14 cellular contexts compared by ENCODE assay signal in genomic region chr3:36494461-36495109, GRCh38.
DNase-seq lines count a peak whose midpoint lies in the region; ATAC-seq and TF ChIP-seq lines count a peak whose summit lies in the region.
"Had no signal": no experiment of that assay in that cellular context is flagged by ENCODE, and none has a peak within 500 bp of the region (broad histone marks: within the 10 kb centered on the region; RNA-seq: fewer than 3 reads in every experiment).

No MANE protein-coding gene starts in this region.

- DNase-seq in natural killer cell treated with Interleukin-12 subunit alpha and Interleukin-12 subunit beta and Interleukin-15 and Interleukin-18, amount 100 ng/mL, for 72 hours (ENCODE audit: low spot score), result no peak
- DNase-seq in natural killer cell (no peak), breast epithelium (ENCODE audit: low spot score in 2 of 2) (no peak), lung (ENCODE audit: low spot score) (no peak), SHP77 (lab: John Stamatoyannopoulos, UW) (no peak), OCI-LY7 (ENCODE audit: low spot score) (no peak), UCSD-AML1 (lab: John Stamatoyannopoulos, UW; ENCODE audit: unreplicated experiment) (no peak), COR-L47 (lab: John Stamatoyannopoulos, UW) (no peak)
- DNase-seq: caudate nucleus; heart left ventricle; stimulated activated CD4-positive, alpha-beta T cell treated with anti-CD3 and anti-CD28 coated beads, Interleukin-2, amount 100 ng/mL, for 48 hours; T1000 had no signal

- no peaks in the 10 kb centered on the region for H3K27me3 ChIP-seq in breast epithelium
- no peaks in the 10 kb centered on the region for H3K27me3 ChIP-seq in lung (ENCODE audit: control insufficient read depth, insufficient read depth)
- H3K27me3 ChIP-seq: BLaER1, heart left ventricle had no signal

- H3K9me3 Mint-ChIP-seq in natural killer cell treated with Interleukin-12 subunit alpha and Interleukin-12 subunit beta and Interleukin-15 and Interleukin-18, amount 100 ng/mL, for 72 hours, result no peaks in the 10 kb centered on the region
- H3K9me3 Mint-ChIP-seq in natural killer cell, result peaks cover 2 to 3% of the 10 kb centered on the region in 2 donors

- TF ChIP-seq POLR2A in breast epithelium (IDR thresholded peaks at IDR 0.05), result no peak

- peaks cover 4 to 8% of the 10 kb centered on the region in 2 donors for H3K4me1 ChIP-seq in breast epithelium
- no peaks in the 10 kb centered on the region for H3K4me1 ChIP-seq in lung (ENCODE audit: control insufficient read depth in 2 of 2, insufficient read depth in 2 of 2, low read length in 2 of 2)
- no peaks in the 10 kb centered on the region for H3K4me1 ChIP-seq in OCI-LY7 (ENCODE audit: insufficient read depth, low read length, poor library complexity, severe bottlenecking)
- H3K4me1 ChIP-seq: BLaER1 had no signal

- POLR2A ChIA-PET in OCI-LY7 (lab: Charles Lee), result interaction anchor here (0.6 kb wide), 2 partner anchors 36 to 1000 kb away, joined by 5 to 7 read pairs; no protein-coding TSS in a partner anchor

- H3K36me3 ChIP-seq in breast epithelium (no peaks in the 10 kb centered on the region), lung (ENCODE audit: control insufficient read depth in 2 of 2, insufficient read depth in 2 of 2, low read length in 2 of 2) (no peaks in the 10 kb centered on the region), OCI-LY7 (ENCODE audit: insufficient read depth, low read length) (no peaks in the 10 kb centered on the region)
- H3K36me3 ChIP-seq: BLaER1, heart left ventricle, thoracic aorta had no signal

- H3K27ac ChIP-seq in breast epithelium (peak overlapping the region; percentile 55 to 76), lung (ENCODE audit: low read depth in 1 of 2, low read length in 1 of 2) (peak overlapping the region in 1 of 2 donors; percentile 56), OCI-LY7 (ENCODE audit: low read depth, low read length, poor library complexity, severe bottlenecking) (no peak overlapping the region)
- H3K27ac ChIP-seq: BLaER1, thoracic aorta had no signal

- no peaks in the 10 kb centered on the region for H3K9me2 ChIP-seq in OCI-LY7 (ENCODE audit: insufficient read depth, low read length)

- WGBS in lung, 2 donors, result 56 to 58% methylated on average over 3 of the region's 3 CpGs

- H3K36me3 Mint-ChIP-seq in natural killer cell treated with Interleukin-12 subunit alpha and Interleukin-12 subunit beta and Interleukin-15 and Interleukin-18, amount 100 ng/mL, for 72 hours, result peaks cover 4% of the 10 kb centered on the region
- H3K36me3 Mint-ChIP-seq in natural killer cell, result no peaks in the 10 kb centered on the region

- CTCF ChIA-PET in OCI-LY7 (lab: Charles Lee; ENCODE audit: unreplicated experiment), result no interaction called here

- no peak overlapping the region for H3K4me3 ChIP-seq in breast epithelium
- H3K4me3 ChIP-seq in lung, result no peak overlapping the region
- H3K4me3 ChIP-seq in OCI-LY7 (ENCODE audit: low read depth, low read length, poor library complexity, severe bottlenecking), result no peak overlapping the region
- H3K4me3 ChIP-seq: BLaER1, heart left ventricle, thoracic aorta had no signal

- H3K27ac Mint-ChIP-seq in natural killer cell treated with Interleukin-12 subunit alpha and Interleukin-12 subunit beta and Interleukin-15 and Interleukin-18, amount 100 ng/mL, for 72 hours, result no peak overlapping the region
- no peak overlapping the region for H3K27ac Mint-ChIP-seq in natural killer cell

- H2AFZ ChIP-seq in OCI-LY7 (ENCODE audit: low read length), result no peak overlapping the region

- H3K27me3 Mint-ChIP-seq in natural killer cell treated with Interleukin-12 subunit alpha and Interleukin-12 subunit beta and Interleukin-15 and Interleukin-18, amount 100 ng/mL, for 72 hours, result peaks cover 0 to 8% of the 10 kb centered on the region in 2 donors
- peaks cover 0 to 3% of the 10 kb centered on the region in 2 donors for H3K27me3 Mint-ChIP-seq in natural killer cell (ENCODE audit: low read depth in 2 of 2)

- BruUV-seq in OCI-LY7 (replicated peaks; lab: Mats Ljungman, UMichigan), result no TSS peak

- peaks cover 0 to 4% of the 10 kb centered on the region in 2 donors for H3K4me1 Mint-ChIP-seq in natural killer cell treated with Interleukin-12 subunit alpha and Interleukin-12 subunit beta and Interleukin-15 and Interleukin-18, amount 100 ng/mL, for 72 hours (ENCODE audit: low read depth in 2 of 2)
- H3K4me1 Mint-ChIP-seq in natural killer cell, result no peaks in the 10 kb centered on the region

- ATAC-seq in natural killer cell treated with Interleukin-12 subunit alpha and Interleukin-12 subunit beta and Interleukin-15 and Interleukin-18, amount 100 ng/mL, for 72 hours, result peak; percentile 46 to 66
- ATAC-seq in natural killer cell (no peak), lung (ENCODE audit: insufficient read depth, low FRiP score) (peak; percentile 72)

- no peak overlapping the region for H3K4me3 Mint-ChIP-seq in natural killer cell treated with Interleukin-12 subunit alpha and Interleukin-12 subunit beta and Interleukin-15 and Interleukin-18, amount 100 ng/mL, for 72 hours
- no peak overlapping the region for H3K4me3 Mint-ChIP-seq in natural killer cell

- TF ChIP-seq CTCF in natural killer cell (IDR thresholded peaks at IDR 0.05) (no peak), breast epithelium (IDR thresholded peaks at IDR 0.05) (no peak), lung (IDR thresholded peaks at IDR 0.05; ENCODE audit: control extremely low read depth, extremely low read depth) (no peak), OCI-LY7 (conservative IDR thresholded peaks at IDR 0.05; ENCODE audit: low read length) (no peak)

- intact Hi-C loops in natural killer cell (cut with micrococcal nuclease), result no loop called here
- intact Hi-C loops in breast epithelium (cut with DNase I; ENCODE audit: low total_unique reads), result no loop called here
- intact Hi-C loops in OCI-LY7 (cut with micrococcal nuclease; ENCODE audit: unreplicated experiment), result no loop called here

- H4K20me1 ChIP-seq in OCI-LY7 (ENCODE audit: insufficient read depth, low read length), result no peaks in the 10 kb centered on the region
- H4K20me1 ChIP-seq: BLaER1 had no signal

- no peak overlapping the region for H3K4me2 ChIP-seq in OCI-LY7 (ENCODE audit: low read length)
- H3K4me2 ChIP-seq: BLaER1 had no signal

- H3K9me3 ChIP-seq in breast epithelium, result no peaks in the 10 kb centered on the region
- no peaks in the 10 kb centered on the region for H3K9me3 ChIP-seq in lung (ENCODE audit: control insufficient read depth in 2 of 2, insufficient read depth in 1 of 2, low read length in 1 of 2)
- H3K9me3 ChIP-seq in OCI-LY7 (ENCODE audit: low read length), result no peaks in the 10 kb centered on the region
- H3K9me3 ChIP-seq: BLaER1, heart left ventricle, thoracic aorta had no signal

- no peaks in the 10 kb centered on the region for H3K79me2 ChIP-seq in OCI-LY7 (ENCODE audit: insufficient read depth, low read depth, low read length)

Comparison
In these comparisons a context has a peak if more than half of its experiments do, and no peak if none do; other contexts are left out.
1. ATAC-seq: peak in natural killer cell treated with Interleukin-12 subunit alpha and Interleukin-12 subunit beta and Interleukin-15 and Interleukin-18, amount 100 ng/mL, for 72 hours (2 of 2) and lung (single experiment); none in natural killer cell (0 of 3).